Comparison of ENCODE assay signal across 1 cellular context in genomic region chr1:59814180-59814900, GRCh38.
TF ChIP-seq lines count a peak whose summit lies in the region.

No MANE protein-coding gene starts in this region.

TF ChIP-seq in HepG2, 621 proteins besides CTCF, POLR2A, EP300 and RAD21 (continued from another document):
- TF ChIP-seq UBTF (CRISPR knock-in tag; IDR thresholded peaks at IDR 0.05), result 0 out of 2 replicates have a peak, but pooled peaks have one; percentile 32
- TF ChIP-seq SSRP1 (CRISPR knock-in tag; IDR thresholded peaks at IDR 0.05), result 0 out of 2 replicates have a peak, but pooled peaks have one; percentile 53
- TF ChIP-seq FOXA3 (CRISPR knock-in tag; IDR thresholded peaks at IDR 0.05), result peak; percentile 42; the same call in 1 of the 2 replicates
- no peak for TF ChIP-seq ZMAT3 (CRISPR knock-in tag; conservative IDR thresholded peaks at IDR 0.05)
- TF ChIP-seq CEBPZ (IDR thresholded peaks at IDR 0.05; ENCODE audit: low read length), result no peak
- peak; percentile 64; the same call in 1 of the 2 replicates for TF ChIP-seq ZBTB20 (CRISPR knock-in tag; IDR thresholded peaks at IDR 0.05; ENCODE audit: borderline replicate concordance, low read depth)
- 0 out of 2 replicates have a peak, but pooled peaks have one; percentile 32 for TF ChIP-seq ZBTB26 (CRISPR knock-in tag; IDR thresholded peaks at IDR 0.05; ENCODE audit: borderline replicate concordance)
- TF ChIP-seq ZSCAN31 (CRISPR knock-in tag; IDR thresholded peaks at IDR 0.05; ENCODE audit: low read depth), result peak; percentile 90
- TF ChIP-seq TFDP2 (CRISPR knock-in tag; IDR thresholded peaks at IDR 0.05), result peak; percentile 74
- peak; percentile 32; the same call in 1 of the 2 replicates for TF ChIP-seq ZNF580 (CRISPR knock-in tag; IDR thresholded peaks at IDR 0.05; ENCODE audit: borderline replicate concordance, low read depth)
- TF ChIP-seq ZNF414 (CRISPR knock-in tag; IDR thresholded peaks at IDR 0.05), result no peak
- TF ChIP-seq ATF7-NPFF (CRISPR knock-in tag; IDR thresholded peaks at IDR 0.05; ENCODE audit: low read depth), result no peak
- peak; percentile 14; the same call in 1 of the 2 replicates for TF ChIP-seq ZBTB8A (CRISPR knock-in tag; IDR thresholded peaks at IDR 0.05; ENCODE audit: borderline replicate concordance, low read depth)
- peak; percentile 29; the same call in 1 of the 2 replicates for TF ChIP-seq SP5 (CRISPR knock-in tag; IDR thresholded peaks at IDR 0.05; ENCODE audit: borderline replicate concordance, low read depth)
- TF ChIP-seq MYC (CRISPR knock-in tag; IDR thresholded peaks at IDR 0.05; ENCODE audit: borderline replicate concordance), result peak; percentile 23; the same call in 1 of the 2 replicates
- TF ChIP-seq SNAPC2 (CRISPR knock-in tag; IDR thresholded peaks at IDR 0.05), result peak; percentile 55; the same call in 1 of the 2 replicates
- TF ChIP-seq KLF9 (CRISPR knock-in tag; IDR thresholded peaks at IDR 0.05; ENCODE audit: low read depth), result no peak
- peak; percentile 62; the same call in 1 of the 2 replicates for TF ChIP-seq ZNF24 (IDR thresholded peaks at IDR 0.05)
- TF ChIP-seq ZNF790 (CRISPR knock-in tag; IDR thresholded peaks at IDR 0.05; ENCODE audit: borderline replicate concordance), result no peak
- 0 out of 2 replicates have a peak, but pooled peaks have one; percentile 6 for TF ChIP-seq ZNF574 (CRISPR knock-in tag; IDR thresholded peaks at IDR 0.05)
- TF ChIP-seq FLYWCH1 (CRISPR knock-in tag; IDR thresholded peaks at IDR 0.05), result no peak
- TF ChIP-seq PAX8 (CRISPR knock-in tag; IDR thresholded peaks at IDR 0.05; ENCODE audit: borderline replicate concordance), result no peak
- TF ChIP-seq ZNF225 (CRISPR knock-in tag; IDR thresholded peaks at IDR 0.05), result peak; percentile 80; the same call in 1 of the 2 replicates
- TF ChIP-seq PBX2 (CRISPR knock-in tag; IDR thresholded peaks at IDR 0.05), result peak; percentile 86
- no peak for TF ChIP-seq LCORL (IDR thresholded peaks at IDR 0.05)
- 0 out of 2 replicates have a peak, but pooled peaks have one; percentile 32 for TF ChIP-seq LCORL (CRISPR knock-in tag; IDR thresholded peaks at IDR 0.05)
- TF ChIP-seq ZNF747 (CRISPR knock-in tag; IDR thresholded peaks at IDR 0.05; ENCODE audit: borderline replicate concordance), result peak; percentile 0; the same call in 1 of the 2 replicates
- TF ChIP-seq MAX (IDR thresholded peaks at IDR 0.05), result peak; percentile 68
- peak; percentile 79; the same call in 1 of the 2 replicates for TF ChIP-seq AHR (CRISPR knock-in tag; IDR thresholded peaks at IDR 0.05)
- peak; percentile 53 for TF ChIP-seq RNF2 (conservative IDR thresholded peaks at IDR 0.05; ENCODE audit: low read depth)
- peak; percentile 33; the same call in 1 of the 2 replicates for TF ChIP-seq ZNF501 (CRISPR knock-in tag; IDR thresholded peaks at IDR 0.05)
- TF ChIP-seq RBFOX2 (IDR thresholded peaks at IDR 0.05; ENCODE audit: low read depth, low read length), result peak; percentile 48
- peak; percentile 33; the same call in 1 of the 2 replicates for TF ChIP-seq MED1 (CRISPR knock-in tag; IDR thresholded peaks at IDR 0.05)
- TF ChIP-seq ZNF563 (CRISPR knock-in tag; IDR thresholded peaks at IDR 0.05), result peak; percentile 60; the same call in 1 of the 2 replicates
- peak; percentile 94 for TF ChIP-seq ADNP (CRISPR knock-in tag; IDR thresholded peaks at IDR 0.05)
- no peak for TF ChIP-seq NONO (IDR thresholded peaks at IDR 0.05)
- 0 out of 2 replicates have a peak, but pooled peaks have one; percentile 18 for TF ChIP-seq NONO (CRISPR knock-in tag; conservative IDR thresholded peaks at IDR 0.05)
- TF ChIP-seq ZBTB49 (CRISPR knock-in tag; IDR thresholded peaks at IDR 0.05; ENCODE audit: borderline replicate concordance), result no peak
- TF ChIP-seq PITX1 (CRISPR knock-in tag; IDR thresholded peaks at IDR 0.05), result peak; percentile 70; the same call in 1 of the 2 replicates
- 0 out of 2 replicates have a peak, but pooled peaks have one; percentile 19 for TF ChIP-seq ELF3 (CRISPR knock-in tag; IDR thresholded peaks at IDR 0.05)
- no peak for TF ChIP-seq ZNF644 (CRISPR knock-in tag; IDR thresholded peaks at IDR 0.05; ENCODE audit: low read depth)
- no peak for TF ChIP-seq ZFYVE20 (CRISPR knock-in tag; IDR thresholded peaks at IDR 0.05; ENCODE audit: borderline replicate concordance, low read depth)
- TF ChIP-seq ZBTB14 (CRISPR knock-in tag; IDR thresholded peaks at IDR 0.05), result peak; percentile 66
